In the genomic region with DNA sequence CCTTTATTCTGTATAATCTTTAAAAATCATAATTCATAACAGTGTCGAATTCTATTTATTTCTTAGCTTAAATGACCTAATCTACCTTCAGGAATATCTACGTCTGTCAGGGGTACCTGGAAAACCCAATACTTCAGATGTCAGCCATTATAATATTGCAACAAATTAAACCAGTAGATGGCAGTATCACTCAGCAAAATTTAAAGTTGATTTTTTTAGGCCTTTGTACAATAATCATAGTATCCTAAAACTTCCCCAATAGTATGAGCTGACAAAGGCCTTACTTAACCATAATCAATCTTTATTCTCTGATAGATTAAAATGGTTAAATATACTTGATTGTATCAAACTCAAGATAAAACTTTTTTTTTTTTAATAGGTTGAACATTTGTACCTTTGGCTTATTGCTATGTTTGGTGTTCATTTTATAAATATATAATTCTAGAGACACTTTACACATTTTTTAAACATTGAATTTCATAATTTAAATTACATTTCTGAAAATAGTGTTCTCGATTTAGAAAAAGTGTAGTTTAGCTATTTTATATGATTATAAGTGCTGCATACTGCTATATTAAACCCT, we compare ENCODE assay signal across 8 cellular contexts.
DNase-seq lines count a peak whose midpoint lies in the region; ATAC-seq and TF ChIP-seq lines count a peak whose summit lies in the region.

No MANE protein-coding gene starts in this region.

- DNase-seq in NCI-H2227 (lab: John Stamatoyannopoulos, UW; ENCODE audit: unreplicated experiment) (peak; percentile 5), NCI-H2227 treated with DMSO at 0.1 percent for 48 hours (lab: John Stamatoyannopoulos, UW) (no peak), SK-N-DZ (ENCODE audit: low spot score) (peak; percentile 19), glutamatergic neuron (no peak), epidermal melanocyte (ENCODE audit: insufficient read length, low spot score) (no peak), nucleus accumbens (lab: John Stamatoyannopoulos, UW) (no peak), H4 (ENCODE audit: low spot score) (no peak)

- H3K36me3 Mint-ChIP-seq in glutamatergic neuron (ENCODE audit: unreplicated experiment), result no peaks in the 10 kb centered on the region

- H3K27me3 Mint-ChIP-seq in glutamatergic neuron (ENCODE audit: unreplicated experiment), result no peaks in the 10 kb centered on the region

- H3K9me3 Mint-ChIP-seq in glutamatergic neuron (ENCODE audit: unreplicated experiment), result no peaks in the 10 kb centered on the region

- no peak overlapping the region for H3K4me3 Mint-ChIP-seq in glutamatergic neuron (ENCODE audit: unreplicated experiment)

- ATAC-seq in HG03457 (IDR thresholded peaks at IDR 0.05; ENCODE audit: unreplicated experiment), result peak; percentile 60

- no peaks in the 10 kb centered on the region for H3K4me1 Mint-ChIP-seq in glutamatergic neuron (ENCODE audit: low read depth, unreplicated experiment)

- peak; percentile 77 for TF ChIP-seq CTCF in glutamatergic neuron (IDR thresholded peaks at IDR 0.05; ENCODE audit: partially characterized antibody, unreplicated experiment)

- no peak overlapping the region for H3K27ac Mint-ChIP-seq in glutamatergic neuron (ENCODE audit: unreplicated experiment)

Comparison
In these comparisons a context has a peak if more than half of its experiments do, and no peak if none do; other contexts are left out.
1. DNase-seq: peak in NCI-H2227 (single experiment) and SK-N-DZ (single experiment); none in NCI-H2227 treated with DMSO at 0.1 percent for 48 hours (single experiment), glutamatergic neuron (single experiment), epidermal melanocyte (single experiment), nucleus accumbens (0 of 56) and H4 (single experiment).